In genomic region chr9:90611568-90611967, GRCh38 we compare ENCODE assay signal across 28 cellular contexts. TPM values are rescaled to one million over a fixed set of nuclear protein-coding genes. Genes with fewer than 3 reads are reported as not detected.
DNase-seq lines count a peak whose midpoint lies in the region; TF ChIP-seq lines count a peak whose summit lies in the region.
"Had no signal": no experiment of that assay in that cellular context is flagged by ENCODE, and none has a peak within 500 bp of the region (broad histone marks: within the 10 kb centered on the region; RNA-seq: fewer than 3 reads in every experiment).

No MANE protein-coding gene starts in this region.

- no peaks in the 10 kb centered on the region for H3F3A ChIP-seq in Loucy (ENCODE audit: low read depth)

- no peaks in the 10 kb centered on the region for H4K20me1 ChIP-seq in Loucy (ENCODE audit: insufficient read depth, low read length, poor library complexity, severe bottlenecking)

- peaks cover 11% of the 10 kb centered on the region for H3K27me3 Mint-ChIP-seq in activated naive CD4-positive, alpha-beta T cell treated with anti-CD3 and anti-CD28 coated beads, Interleukin-2, amount 10 ng/mL, durations not matched to agents 7 days and 5 days

- no peaks in the 10 kb centered on the region for H3K9me3 Mint-ChIP-seq in activated naive CD4-positive, alpha-beta T cell treated with anti-CD3 and anti-CD28 coated beads, Interleukin-2, amount 10 ng/mL, durations not matched to agents 7 days and 5 days
- H3K9me3 Mint-ChIP-seq: CD4-positive, alpha-beta memory T cell had no signal

- no peak overlapping the region for H3K4me3 ChIP-seq in Loucy (ENCODE audit: low read length, poor library complexity, severe bottlenecking)
- H3K4me3 ChIP-seq: A549, GM12878, HAP-1, PC-9 had no signal

- no peaks in the 10 kb centered on the region for H3K36me3 ChIP-seq in Loucy (ENCODE audit: insufficient read depth, low read length)
- H3K36me3 ChIP-seq: HAP-1 had no signal

- CTCF ChIA-PET in activated naive CD4-positive, alpha-beta T cell treated with anti-CD3 and anti-CD28 coated beads, Interleukin-2, amount 10 ng/mL, durations not matched to agents 7 days and 5 days (lab: Charles Lee) = no interaction called here

- no peak overlapping the region for H3K27ac Mint-ChIP-seq in activated naive CD4-positive, alpha-beta T cell treated with anti-CD3 and anti-CD28 coated beads, Interleukin-2, amount 10 ng/mL, durations not matched to agents 7 days and 5 days
- H3K27ac Mint-ChIP-seq: HFFc6 had no signal

- no peak overlapping the region for H3K9ac ChIP-seq in Loucy (ENCODE audit: low read depth, low read length, poor library complexity, severe bottlenecking)
- H3K9ac ChIP-seq: KMS-11 had no signal

- no peak overlapping the region for H3K4me3 Mint-ChIP-seq in activated naive CD4-positive, alpha-beta T cell treated with anti-CD3 and anti-CD28 coated beads, Interleukin-2, amount 10 ng/mL, durations not matched to agents 7 days and 5 days
- H3K4me3 Mint-ChIP-seq: HFFc6 had no signal

- no peaks in the 10 kb centered on the region for H3K9me3 ChIP-seq in Loucy (ENCODE audit: insufficient read depth, low read depth, low read length)
- H3K9me3 ChIP-seq: A549, Caco-2, HAP-1 had no signal

- no peaks in the 10 kb centered on the region for H3K4me1 Mint-ChIP-seq in activated naive CD4-positive, alpha-beta T cell treated with anti-CD3 and anti-CD28 coated beads, Interleukin-2, amount 10 ng/mL, durations not matched to agents 7 days and 5 days
- H3K4me1 Mint-ChIP-seq: CD4-positive, alpha-beta memory T cell had no signal

- H3K9me2 ChIP-seq in Loucy (replicated peaks; ENCODE audit: low read depth, low read length) = no peaks in the 10 kb centered on the region

- H2AFZ ChIP-seq in Loucy (ENCODE audit: low read length) = peak overlapping the region; percentile 24; the same call in 1 of the 2 replicates
- H2AFZ ChIP-seq: PC-9 had no signal

- H3K4me2 ChIP-seq in Loucy (ENCODE audit: low read depth, low read length, poor library complexity, severe bottlenecking) = no peak overlapping the region
- H3K4me2 ChIP-seq: A549, KMS-11, PC-9 had no signal

- no peaks in the 10 kb centered on the region for H3K27me3 ChIP-seq in Loucy (ENCODE audit: insufficient read depth, low read length, poor library complexity, severe bottlenecking)

- H3K36me3 Mint-ChIP-seq in activated naive CD4-positive, alpha-beta T cell treated with anti-CD3 and anti-CD28 coated beads, Interleukin-2, amount 10 ng/mL, durations not matched to agents 7 days and 5 days = no peaks in the 10 kb centered on the region
- H3K36me3 Mint-ChIP-seq: CD4-positive, alpha-beta memory T cell had no signal

- DNase-seq in Ammon's horn (ENCODE audit: low spot score) (peak; percentile 67), cerebellum (ENCODE audit: low spot score) (peak; percentile 89), occipital lobe (lab: John Stamatoyannopoulos, UW) (peak; percentile 54), NCI-H2029 (lab: John Stamatoyannopoulos, UW) (no peak), activated gamma-delta T cell treated with Interleukin-2 at 50 U/mL for 16 hours (no peak)
- DNase-seq in activated naive CD4-positive, alpha-beta T cell treated with anti-CD3 and anti-CD28 coated beads, Interleukin-2, amount 10 ng/mL, durations not matched to agents 7 days and 5 days = no peak
- DNase-seq: AML-193; Caco-2; CD4-positive, alpha-beta memory T cell; GDM1; GOT3; HFFc6; IMR-90; NCI-H1092; NCI-H1417 treated with DMSO at 0.1 percent for 48 hours; NCI-H1694 treated with DMSO at 0.1 percent for 48 hours; NCI-H2081 treated with DMSO at 0.1 percent for 48 hours; NCI-H524; NCI-H774; PC-9; SHP77; SW 1271 had no signal

- TF ChIP-seq CTCF in Loucy (conservative IDR thresholded peaks at IDR 0.05; ENCODE audit: low read length) = no peak

- no peaks in the 10 kb centered on the region for H3K79me2 ChIP-seq in Loucy (ENCODE audit: insufficient read depth, low read length)

- H3K4me1 ChIP-seq in Loucy (ENCODE audit: insufficient read depth, low read length, poor library complexity, severe bottlenecking) = no peaks in the 10 kb centered on the region
- H3K4me1 ChIP-seq: A549, Caco-2, HAP-1 had no signal

RNA-seq across cellular contexts. Expression of gene DIRAS2, which starts 31.1 kb away (rescaled TPM):
- total RNA-seq in cerebellum (55.5 TPM), occipital lobe (30.6 TPM)
- total RNA-seq: CD4-positive, alpha-beta memory T cell; GM12878; HFFc6; IMR-90; PC-9; SK-MEL-5 had no signal

Comparison
In these comparisons a context has a peak if more than half of its experiments do, and no peak if none do; other contexts are left out.
1. DNase-seq: peak in Ammon's horn (single experiment), cerebellum (single experiment) and occipital lobe (single experiment); none in activated naive CD4-positive, alpha-beta T cell treated with anti-CD3 and anti-CD28 coated beads, Interleukin-2, amount 10 ng/mL, durations not matched to agents 7 days and 5 days (single experiment), NCI-H2029 (single experiment) and activated gamma-delta T cell treated with Interleukin-2 at 50 U/mL for 16 hours (single experiment).